14 cellular contexts compared by ENCODE assay signal in the genomic region with DNA sequence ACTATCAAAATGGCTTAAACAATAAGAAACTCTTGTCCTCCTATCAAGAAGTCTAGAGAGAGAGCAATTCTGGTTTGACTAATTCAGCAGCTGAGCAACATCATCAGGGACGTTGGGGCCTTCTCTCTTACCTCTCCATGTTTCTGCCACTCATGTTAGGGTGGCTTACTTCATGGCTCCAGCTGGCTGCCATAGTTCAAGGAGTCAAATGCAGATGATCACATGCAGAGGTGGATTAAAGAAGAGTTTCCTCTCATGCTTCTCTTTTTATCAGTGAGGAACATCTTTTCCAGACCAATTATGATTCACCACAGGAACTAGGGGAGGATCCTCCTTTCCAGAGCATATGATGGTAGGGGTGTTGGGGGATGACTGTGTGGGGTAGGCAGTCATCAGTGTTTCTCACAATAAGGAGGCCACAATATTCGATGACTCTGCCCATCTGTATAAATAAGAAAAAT. TPM values are rescaled to one million over a fixed set of nuclear protein-coding genes. Genes with fewer than 3 reads are reported as not detected.
DNase-seq lines count a peak whose midpoint lies in the region; ATAC-seq, FAIRE-seq and TF ChIP-seq lines count a peak whose summit lies in the region.
"Had no signal": no experiment of that assay in that cellular context is flagged by ENCODE, and none has a peak within 500 bp of the region (broad histone marks: within the 10 kb centered on the region; RNA-seq: fewer than 3 reads in every experiment).

No MANE protein-coding gene starts in this region.

- H3K4me3 ChIP-seq in NB4 (ENCODE audit: low read depth, low read length), result no peak overlapping the region
- no peak overlapping the region for H3K4me3 ChIP-seq in brain microvascular endothelial cell (ENCODE audit: low read depth, low read length)
- no peak overlapping the region for H3K4me3 ChIP-seq in neuronal stem cell (ENCODE audit: low read length in 2 of 2)

- H3K18ac ChIP-seq in neuronal stem cell (ENCODE audit: low read length), result no peak overlapping the region

- H3K9ac ChIP-seq in neuronal stem cell (ENCODE audit: low read depth, low read length, poor library complexity), result no peak overlapping the region

- H2BK12ac ChIP-seq in neuronal stem cell (ENCODE audit: low read length), result no peak overlapping the region

- H3K79me1 ChIP-seq in neuronal stem cell (ENCODE audit: low read depth, low read length), result no peaks in the 10 kb centered on the region

- H3K27me3 ChIP-seq in brain microvascular endothelial cell (replicated peaks) (no peaks in the 10 kb centered on the region), neuronal stem cell (ENCODE audit: control insufficient read depth in 3 of 3, insufficient read depth in 3 of 3, low read depth in 1 of 3, low read length in 3 of 3) (no peaks in the 10 kb centered on the region)

- FAIRE-seq in urothelium cell line (lab: Jason Lieb, UNC), result no peak

- peak overlapping the region; percentile 77 for H2AFZ ChIP-seq in neuronal stem cell (ENCODE audit: low read length)

- H3K23ac ChIP-seq in neuronal stem cell (ENCODE audit: low read depth, low read length, poor library complexity), result no peak overlapping the region

- ATAC-seq in GM19463 (IDR thresholded peaks at IDR 0.05; ENCODE audit: unreplicated experiment) (no peak), HG03354 (IDR thresholded peaks at IDR 0.05; ENCODE audit: poor library complexity, severe bottlenecking, unreplicated experiment) (no peak)

- TF ChIP-seq CTCF in NB4 (IDR thresholded peaks at IDR 0.05; ENCODE audit: low read depth, low read length), result no peak
- no peak for TF ChIP-seq CTCF in brain microvascular endothelial cell (IDR thresholded peaks at IDR 0.05; ENCODE audit: low read depth, low read length, missing control alignments)

- TF ChIP-seq POLR2A in NB4 (IDR thresholded peaks at IDR 0.05; ENCODE audit: extremely low read depth, insufficient read length), result no peak

- no peak overlapping the region for H2BK15ac ChIP-seq in neuronal stem cell (ENCODE audit: low read length)

- H3K9me3 ChIP-seq in neuronal stem cell (replicated peaks in 1 of 2; ENCODE audit: control insufficient read depth in 2 of 2, insufficient read depth in 1 of 2, low read depth in 1 of 2, low read length in 2 of 2), result no peaks in the 10 kb centered on the region

- no CpG with 5 or more reads among the region's 2 CpGs for WGBS in neuronal stem cell (ENCODE audit: extremely low coverage in 2 of 2, insufficient read length in 2 of 2, insufficient replicate concordance in 1 of 2), 2 donors

- DNase-seq in GM03348 (ENCODE audit: low spot score) (peak; percentile 37), NB4 (ENCODE audit: low read depth) (peak; percentile 65), brain microvascular endothelial cell (peak; percentile 46), neuronal stem cell (ENCODE audit: low spot score) (no peak), urothelium cell line (ENCODE audit: low spot score) (no peak), NCI-H1105 (lab: John Stamatoyannopoulos, UW) (no peak)
- DNase-seq: activated naive CD8-positive, alpha-beta T cell treated with anti-CD3 and anti-CD28 coated beads for 36 hours; DMS 273 treated with DMSO at 0.1 percent for 48 hours; head of caudate nucleus; NCI-H1436; NK-92 treated with Interleukin-12 subunit alpha and Interleukin-12 subunit beta, amount 100 ng/mL, for 24 hours; substantia nigra had no signal

- H3K36me3 ChIP-seq in brain microvascular endothelial cell (replicated peaks) (no peaks in the 10 kb centered on the region), neuronal stem cell (replicated peaks in 1 of 2; ENCODE audit: control insufficient read depth in 2 of 2, insufficient read depth in 2 of 2, low read length in 2 of 2) (no peaks in the 10 kb centered on the region)

- no peak overlapping the region for H3K4me2 ChIP-seq in neuronal stem cell (ENCODE audit: insufficient read depth, low read length, poor library complexity, severe bottlenecking)

- H3K4ac ChIP-seq in neuronal stem cell (ENCODE audit: low read length), result no peak overlapping the region

- in situ Hi-C loops in brain microvascular endothelial cell (cut with HindIII; ENCODE audit: low pct_ligation_motif_present, low sequenced_read_pairs), result no loop called here

- peaks cover 0 to 3% of the 10 kb centered on the region in 2 donors for H3K4me1 ChIP-seq in neuronal stem cell (ENCODE audit: control insufficient read depth in 2 of 2, insufficient read depth in 1 of 2, low read depth in 1 of 2, low read length in 2 of 2)

- no peak overlapping the region for H2AK5ac ChIP-seq in neuronal stem cell (ENCODE audit: low read depth, low read length)

- no peak overlapping the region for H4K91ac ChIP-seq in neuronal stem cell (ENCODE audit: low read depth, low read length, poor library complexity)

- H3K27ac ChIP-seq in brain microvascular endothelial cell (peak overlapping the region; percentile 66), neuronal stem cell (replicated peaks; ENCODE audit: low read length) (no peak overlapping the region)

- H4K8ac ChIP-seq in neuronal stem cell (ENCODE audit: low read depth, low read length), result no peak overlapping the region

- H2BK5ac ChIP-seq in neuronal stem cell (ENCODE audit: low read length), result no peak overlapping the region

- H3K14ac ChIP-seq in neuronal stem cell (ENCODE audit: low read length), result no peak overlapping the region

- no peak overlapping the region for H2BK120ac ChIP-seq in neuronal stem cell (ENCODE audit: low read depth, low read length)

RNA-seq across cellular contexts. Expression of a gene that starts 45.5 kb away (rescaled TPM):
- polyA plus RNA-seq in neuronal stem cell (2013, experiment 1 of 2), result 1.7 TPM
- polyA plus RNA-seq in neuronal stem cell (2013, experiment 2 of 2), result 2.8 TPM

RNA-seq across cellular contexts. Expression of a gene that starts 45.5 kb away (rescaled TPM):
- 4.3 TPM for polyA plus RNA-seq in neuronal stem cell (2013, experiment 1 of 2)
- 4.4 TPM for polyA plus RNA-seq in neuronal stem cell (2013, experiment 2 of 2)

Comparison
In these comparisons a context has a peak if more than half of its experiments do, and no peak if none do; other contexts are left out.
1. DNase-seq: peak in GM03348 (single experiment), NB4 (single experiment) and brain microvascular endothelial cell (single experiment); none in neuronal stem cell (single experiment), urothelium cell line (single experiment) and NCI-H1105 (single experiment).